ENCODE assay signal across 25 cellular contexts in the genomic region with DNA sequence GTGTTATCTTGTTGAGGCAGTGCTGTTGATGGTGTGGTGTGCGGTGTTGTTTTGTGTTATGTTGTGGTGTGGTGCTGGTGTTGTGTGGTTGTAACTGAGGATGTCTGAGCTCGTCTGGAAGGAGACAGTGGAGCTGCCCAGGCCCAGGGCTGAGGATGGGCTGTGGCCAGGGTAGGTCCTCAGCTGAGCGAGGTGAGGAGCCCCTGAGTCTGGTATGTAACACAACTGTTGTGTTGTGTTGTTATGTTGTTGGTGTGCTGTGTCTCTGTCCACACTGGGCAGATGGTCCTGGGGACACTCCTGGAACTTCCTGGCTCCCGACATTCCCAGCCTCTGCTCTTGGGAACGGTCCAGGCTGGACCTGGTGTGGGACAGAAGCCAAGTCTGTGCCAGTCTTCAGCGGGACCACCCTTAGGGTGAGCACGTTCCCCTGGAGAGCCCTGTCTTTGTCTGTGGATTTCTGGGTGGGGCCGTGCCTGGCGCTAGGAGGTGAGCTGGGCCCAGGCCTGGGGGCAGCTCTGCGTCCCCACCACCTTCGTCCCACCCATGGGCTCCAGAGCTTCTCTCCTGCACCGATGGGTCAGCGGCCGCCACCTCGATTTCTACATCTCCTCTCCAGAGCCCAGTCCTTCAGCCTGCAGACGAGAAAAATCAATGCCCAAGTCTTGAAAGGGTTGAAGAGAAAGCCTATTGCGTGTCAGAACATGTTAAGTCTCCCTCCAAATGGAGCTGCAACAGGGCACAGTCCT. TPM values are rescaled to one million over a fixed set of nuclear protein-coding genes. Genes with fewer than 3 reads are reported as not detected.
DNase-seq lines count a peak whose midpoint lies in the region; ATAC-seq, FAIRE-seq and TF ChIP-seq lines count a peak whose summit lies in the region.
"Had no signal": no experiment of that assay in that cellular context is flagged by ENCODE, and none has a peak within 500 bp of the region (broad histone marks: within the 10 kb centered on the region; RNA-seq: fewer than 3 reads in every experiment).

No MANE protein-coding gene starts in this region.

- H3K4me3 ChIP-seq in HepG2 (replicated peaks in 1 of 3; ENCODE audit: insufficient read depth in 1 of 3, low read depth in 2 of 3, low read length in 3 of 3) (no peak overlapping the region), right lobe of liver (no peak overlapping the region), kidney (ENCODE audit: low read length in 2 of 2) (no peak overlapping the region)
- H3K4me3 ChIP-seq: dorsolateral prefrontal cortex, transverse colon had no signal

- no peak for TF ChIP-seq RAD21 in HepG2 (CRISPR knock-in tag; IDR thresholded peaks at IDR 0.05)

- H3K79me2 ChIP-seq in HepG2 (ENCODE audit: insufficient read depth, low read length) = no peaks in the 10 kb centered on the region

- H3K4me2 ChIP-seq in HepG2 (ENCODE audit: low read depth, low read length) = no peak overlapping the region

- DNase-seq in HepG2 (ENCODE audit: low spot score) (no peak), right lobe of liver (no peak), kidney (peak; percentile 50), type B pancreatic cell (ENCODE audit: extremely low spot score, unreplicated experiment) (peak; percentile 58), substantia nigra (lab: John Stamatoyannopoulos, UW) (no peak), NCI-H345 (lab: John Stamatoyannopoulos, UW) (no peak)
- DNase-seq: activated CD4-positive, alpha-beta T cell treated with anti-CD3 and anti-CD28 coated beads for 1 hour; activated naive CD4-positive, alpha-beta T cell; central memory CD4-positive, alpha-beta T cell; dorsolateral prefrontal cortex; foreskin melanocyte; HCEC 1CT; hippocampal formation; mesenchymal stem cell; NCI-H2029; NCI-H510A; transverse colon had no signal

- H3K27ac Mint-ChIP-seq in activated T-helper 17 cell treated with anti-CD3 and anti-CD28 coated beads, Interleukin-2, amount 50 U/mL, for 72 hours = peak overlapping the region; percentile 35
- no peak overlapping the region for H3K27ac Mint-ChIP-seq in type B pancreatic cell

- BruUV-seq in HepG2 (replicated peaks; lab: Mats Ljungman, UMichigan) = no TSS peak

- H3K9me3 Mint-ChIP-seq in activated T-helper 17 cell treated with anti-CD3 and anti-CD28 coated beads, Interleukin-2, amount 50 U/mL, for 72 hours = no peaks in the 10 kb centered on the region
- peaks cover 5% of the 10 kb centered on the region for H3K9me3 Mint-ChIP-seq in type B pancreatic cell
- H3K9me3 Mint-ChIP-seq: CD8-positive, alpha-beta memory T cell had no signal

- TF ChIP-seq EP300 in HepG2 (IDR thresholded peaks at IDR 0.05; ENCODE audit: low read depth in 2 of 2, low read length in 2 of 2) (no peak), HepG2 (CRISPR knock-in tag; IDR thresholded peaks at IDR 0.05; ENCODE audit: borderline replicate concordance) (no peak)

- H2AFZ ChIP-seq in HepG2 (ENCODE audit: low read length) = no peak overlapping the region

- H3K27ac ChIP-seq in HepG2 (ENCODE audit: extremely low read length, insufficient read depth, low read length) (no peak overlapping the region), right lobe of liver (no peak overlapping the region), kidney (ENCODE audit: low read depth in 2 of 2, low read length in 2 of 2) (no peak overlapping the region), substantia nigra (ENCODE audit: low read depth, low read length, poor library complexity, severe bottlenecking) (no peak overlapping the region)
- H3K27ac ChIP-seq: dorsolateral prefrontal cortex, RWPE1, transverse colon had no signal

- no peak overlapping the region for H3K9ac ChIP-seq in HepG2 (ENCODE audit: insufficient read depth, low read depth, low read length)
- no peak overlapping the region for H3K9ac ChIP-seq in kidney (ENCODE audit: low read length in 2 of 2)

- CTCF ChIA-PET in HepG2 (lab: Yijun Ruan, JAX; ENCODE audit: low intra/inter-chr PET ratio, low total read pairs) = no interaction called here

- H3K4me1 ChIP-seq in HepG2 (ENCODE audit: insufficient read depth, low read length) (peaks cover 6% of the 10 kb centered on the region; the same call in 1 of the 2 replicates), right lobe of liver (no peaks in the 10 kb centered on the region), kidney (ENCODE audit: control insufficient read depth in 1 of 2, insufficient read depth in 1 of 2, low read depth in 1 of 2, low read length in 2 of 2) (no peaks in the 10 kb centered on the region)

- no peak for ATAC-seq in HepG2
- ATAC-seq in right lobe of liver = no peak
- no peak for ATAC-seq in activated T-helper 17 cell treated with anti-CD3 and anti-CD28 coated beads, Interleukin-2, amount 50 U/mL, for 72 hours (replicated peaks)
- no peak for ATAC-seq in HG03097 (IDR thresholded peaks at IDR 0.05; ENCODE audit: low FRiP score, unreplicated experiment)
- ATAC-seq: SK-N-SH treated with all-trans-retinoic acid at 6 μM for 48 hours had no signal

- 48% methylated on average over 12 of the region's 17 CpGs for WGBS in HepG2 (ENCODE audit: low lambda C conversion rate)
- 63% methylated on average over 4 of the region's 17 CpGs for WGBS in right lobe of liver (ENCODE audit: insufficient coverage, low coverage, low lambda C conversion rate, missing lambda C conversion rate)

- FAIRE-seq in HepG2 (lab: Jason Lieb, UNC) (no peak), kidney (lab: Jason Lieb, UNC) (no peak)
- FAIRE-seq: keratinocyte had no signal

- peaks cover 4 to 29% of the 10 kb centered on the region in 2 experiments; a peak in 4 of 5 replicates for H3K27me3 ChIP-seq in HepG2 (ENCODE audit: control insufficient read depth in 1 of 2, insufficient read depth in 2 of 2, low read length in 2 of 2)
- no peaks in the 10 kb centered on the region for H3K27me3 ChIP-seq in right lobe of liver
- H3K27me3 ChIP-seq: dorsolateral prefrontal cortex had no signal

- peaks cover 4% of the 10 kb centered on the region for H3K27me3 Mint-ChIP-seq in activated T-helper 17 cell treated with anti-CD3 and anti-CD28 coated beads, Interleukin-2, amount 50 U/mL, for 72 hours
- H3K27me3 Mint-ChIP-seq in type B pancreatic cell = peaks cover 13% of the 10 kb centered on the region

- H3K9me3 ChIP-seq in HepG2 (ENCODE audit: low read length) = no peaks in the 10 kb centered on the region
- no peaks in the 10 kb centered on the region for H3K9me3 ChIP-seq in right lobe of liver
- H3K9me3 ChIP-seq in kidney (ENCODE audit: control insufficient read depth in 1 of 2, low read length in 2 of 2) = no peaks in the 10 kb centered on the region
- H3K9me3 ChIP-seq: transverse colon had no signal

- POLR2A ChIA-PET in HepG2 (lab: Yijun Ruan, JAX) = no interaction called here

- in situ Hi-C loops in HepG2 (cut with HindIII; ENCODE audit: extremely low pct_ligation_motif_present, low pct_unique_long_range_greater_than_20kb) = no loop called here

- H4K20me1 ChIP-seq in HepG2 (ENCODE audit: insufficient read depth, low read length) = no peaks in the 10 kb centered on the region

- H3K36me3 ChIP-seq in HepG2 (replicated peaks in 1 of 2; ENCODE audit: control insufficient read depth in 1 of 2, insufficient read depth in 2 of 2, low read length in 2 of 2) = no peaks in the 10 kb centered on the region
- no peaks in the 10 kb centered on the region for H3K36me3 ChIP-seq in right lobe of liver
- H3K36me3 ChIP-seq in kidney (ENCODE audit: control insufficient read depth in 1 of 2, insufficient read depth in 2 of 2, low read length in 2 of 2) = no peaks in the 10 kb centered on the region
- H3K36me3 ChIP-seq: transverse colon had no signal

- TF ChIP-seq CTCF in HepG2 (CRISPR knock-in tag; IDR thresholded peaks at IDR 0.05) = no peak
- no peak for TF ChIP-seq CTCF in right lobe of liver (IDR thresholded peaks at IDR 0.05)
- TF ChIP-seq CTCF in kidney (IDR thresholded peaks at IDR 0.05; ENCODE audit: borderline replicate concordance, extremely low read depth, insufficient read depth) = no peak
- TF ChIP-seq CTCF in type B pancreatic cell (conservative IDR thresholded peaks at IDR 0.05) = no peak

- H3K4me3 Mint-ChIP-seq in activated T-helper 17 cell treated with anti-CD3 and anti-CD28 coated beads, Interleukin-2, amount 50 U/mL, for 72 hours = no peak overlapping the region
- H3K4me3 Mint-ChIP-seq in type B pancreatic cell = no peak overlapping the region
- H3K4me3 Mint-ChIP-seq: CD8-positive, alpha-beta memory T cell; stimulated activated naive CD8-positive, alpha-beta T cell treated with anti-CD3 and anti-CD28 coated beads, Interleukin-15, amount 100 ng/mL, for 72 hours had no signal

- TF ChIP-seq POLR2A in HepG2 (IDR thresholded peaks at IDR 0.05; ENCODE audit: insufficient read depth in 1 of 2, low read depth in 2 of 2, low read length in 2 of 2) = no peak
- no peak for TF ChIP-seq POLR2A in right lobe of liver (IDR thresholded peaks at IDR 0.05)

- peaks cover 8% of the 10 kb centered on the region for H3K4me1 Mint-ChIP-seq in activated T-helper 17 cell treated with anti-CD3 and anti-CD28 coated beads, Interleukin-2, amount 50 U/mL, for 72 hours
- no peaks in the 10 kb centered on the region for H3K4me1 Mint-ChIP-seq in type B pancreatic cell (ENCODE audit: unreplicated experiment)

- no peaks in the 10 kb centered on the region for H3K36me3 Mint-ChIP-seq in activated T-helper 17 cell treated with anti-CD3 and anti-CD28 coated beads, Interleukin-2, amount 50 U/mL, for 72 hours (ENCODE audit: low read depth)
- no peaks in the 10 kb centered on the region for H3K36me3 Mint-ChIP-seq in type B pancreatic cell
- H3K36me3 Mint-ChIP-seq: CD8-positive, alpha-beta memory T cell; naive thymus-derived CD4-positive, alpha-beta T cell had no signal

- intact Hi-C loops in HepG2 (cut with micrococcal nuclease; ENCODE audit: unreplicated experiment) (no loop called here), right lobe of liver (cut with DNase I) (no loop called here), kidney (cut with DNase I) (no loop called here)

RNA-seq across cellular contexts. Expression of a gene that starts 27.4 kb away (rescaled TPM):
- total RNA-seq in HepG2 (2016; rRNA removed; fragmentation: Illumina TruSeq; extraction: Trizol) (17.5 and 27.7 TPM in 2 replicates), right lobe of liver (10 to 100 TPM in 5 of 6 experiments, 1 to 10 TPM in 1; 9.8 to 20.2 (median 13.1) TPM), kidney (46.2 TPM), type B pancreatic cell (ENCODE audit: low replicate concordance) (46.3 and 59.3 TPM in 2 replicates)
- 7.2 and 7.9 TPM in 2 replicates for total RNA-seq in HepG2 (2016; cell fraction: cytosol; rRNA removed; fragmentation: Illumina TruSeq; extraction: Trizol; ENCODE audit: low read depth)
- total RNA-seq in HepG2 (2016; cell fraction: insoluble cytoplasmic fraction; rRNA removed; fragmentation: Illumina TruSeq; extraction: Trizol) = 15.1 and 26.9 TPM in 2 replicates
- total RNA-seq in HepG2 (2016; cell fraction: membrane; rRNA removed; fragmentation: Illumina TruSeq; extraction: Trizol) = 10.8 and 11.0 TPM in 2 replicates
- total RNA-seq in HepG2 (2016; cell fraction: nucleus; rRNA removed; fragmentation: Illumina TruSeq; extraction: Trizol) = 29.8 and 36.2 TPM in 2 replicates
- polyA plus RNA-seq in HepG2 (2011; rRNA removed) (17.1 and 20.2 TPM in 2 replicates), kidney (ENCODE audit: insufficient read depth, low read depth, low replicate concordance) (13.9 TPM)
- polyA plus RNA-seq in HepG2 (2011; cell fraction: cytosol; rRNA removed) = 5.4 and 8.3 TPM in 2 replicates
- 141 and 195 TPM in 2 replicates for polyA plus RNA-seq in HepG2 (2011; cell fraction: nucleus; rRNA removed)
- polyA plus RNA-seq in HepG2 (2012) = 22.3 and 23.2 TPM in 2 replicates
- 2.8 and 3.5 TPM in 2 replicates for polyA plus RNA-seq in HepG2 (2016; cell fraction: cytosol; fragmentation: Illumina TruSeq; extraction: Trizol; ENCODE audit: low read depth)
- polyA plus RNA-seq in HepG2 (2016; cell fraction: insoluble cytoplasmic fraction; fragmentation: Illumina TruSeq; extraction: Trizol; ENCODE audit: low read depth) = 23.0 and 24.3 TPM in 2 replicates
- 6.0 and 8.0 TPM in 2 replicates for polyA plus RNA-seq in HepG2 (2016; cell fraction: membrane; fragmentation: Illumina TruSeq; extraction: Trizol; ENCODE audit: low read depth)
- polyA plus RNA-seq in HepG2 (2016; cell fraction: nucleus; fragmentation: Illumina TruSeq; extraction: Trizol; ENCODE audit: insufficient read depth, low read depth) = 58.2 and 63.9 TPM in 2 replicates
- 37.5 and 46.2 TPM in 2 replicates for polyA minus RNA-seq in HepG2 (2011; rRNA and poly(A)+ RNA removed; ENCODE audit: low replicate concordance)
- 5.8 and 7.3 TPM in 2 replicates for polyA minus RNA-seq in HepG2 (2011; cell fraction: cytosol; rRNA and poly(A)+ RNA removed)
- polyA minus RNA-seq in HepG2 (2011; cell fraction: nucleus; rRNA and poly(A)+ RNA removed) = 47.1 and 67.0 TPM in 2 replicates
- 10 to 100 TPM; 44.7 to 55.8 TPM for total RNA-seq in activated T-helper 17 cell treated with anti-CD3 and anti-CD28 coated beads, Interleukin-2, amount 50 U/mL, for 72 hours

Comparison
In these comparisons a context has a peak if more than half of its experiments do, and no peak if none do; other contexts are left out.
1. DNase-seq: peak in kidney (single experiment) and type B pancreatic cell (single experiment); none in HepG2 (single experiment), right lobe of liver (0 of 3), substantia nigra (0 of 49) and NCI-H345 (single experiment).